35 cellular contexts compared by ENCODE assay signal in genomic region chr22:22590136-22590891, GRCh38. TPM values are rescaled to one million over a fixed set of nuclear protein-coding genes. Genes with fewer than 3 reads are reported as not detected.
"Had no signal": no experiment of that assay in that cellular context is flagged by ENCODE, and none has a peak within 500 bp of the region (broad histone marks: within the 10 kb centered on the region; RNA-seq: fewer than 3 reads in every experiment).

No MANE protein-coding gene starts in this region.

- H3K27me3 ChIP-seq: adrenal gland, breast epithelium had no signal

- H3K9ac ChIP-seq: KMS-11 had no signal

- H3K4me2 ChIP-seq: KMS-11 had no signal

- H3K27ac ChIP-seq: adrenal gland, body of pancreas, breast epithelium, KMS-11, RWPE1, VCaP had no signal

- H3K9me3 ChIP-seq: adrenal gland, body of pancreas, breast epithelium had no signal

- H3K36me3 ChIP-seq: adrenal gland, breast epithelium had no signal

- H3K4me3 ChIP-seq: adrenal gland, body of pancreas, breast epithelium had no signal

- H3K4me1 ChIP-seq: adrenal gland, body of pancreas, breast epithelium had no signal

- DNase-seq: activated CD4-positive, alpha-beta memory T cell treated with anti-CD3 and anti-CD28 coated beads for 36 hours; activated CD4-positive, alpha-beta T cell treated with anti-CD3 and anti-CD28 coated beads, Interleukin-2, amount 50 U/mL, for 1 hour; activated CD8-positive, alpha-beta memory T cell treated with anti-CD3 and anti-CD28 coated beads, Interleukin-2, amount 50 U/mL, for 4 hours; activated gamma-delta T cell treated with Interleukin-2 at 50 U/mL for 16 hours; activated naive CD4-positive, alpha-beta T cell treated with anti-CD3 and anti-CD28 coated beads for 36 hours; activated T-cell treated with anti-CD3 and anti-CD28 coated beads for 4 hours; activated T-cell treated with anti-CD3 and anti-CD28 coated beads, Interleukin-2, amount 50 U/mL, for 4 hours; adrenal gland; body of pancreas; NCI-H1092 treated with DMSO at 0.1 percent for 48 hours; NCI-H1417; NCI-H146; NCI-H187; NCI-H2029 treated with DMSO at 0.1 percent for 48 hours; NCI-H2107; NCI-H2171; NCI-H510A; NCI-H69; NK-92 treated with Interleukin-12 subunit alpha and Interleukin-12 subunit beta, amount 100 ng/mL, for 24 hours; PC-3; SIG-M5; T-cell; T-helper 17 cell had no signal

- ATAC-seq: activated naive CD4-positive, alpha-beta T cell treated with anti-CD3 and anti-CD28 coated beads, Interleukin-2, amount 50 U/mL, for 72 hours; activated T-cell treated with anti-CD3 and anti-CD28 coated beads, Interleukin-2, amount 50 U/mL, for 4 hours; body of pancreas; PC-3; Right ventricle myocardium inferior; SK-N-SH treated with all-trans-retinoic acid at 6 μM for 48 hours; T-cell; T-helper 17 cell had no signal

RNA-seq across cellular contexts. Expression of gene PRAME, which starts 31.2 kb away (rescaled TPM):
- total RNA-seq: activated CD4-positive, alpha-beta memory T cell treated with anti-CD3 and anti-CD28 coated beads for 36 hours; activated naive CD4-positive, alpha-beta T cell treated with anti-CD3 and anti-CD28 coated beads for 36 hours; activated T-helper 1 cell treated with anti-CD3 and anti-CD28 coated beads, Interleukin-12 subunit alpha, Interleukin-12 subunit beta, Interleukin-2, Interleukin-4 antibody, amounts not matched to agents 30 ng/mL and 10 ng/mL and 1 ng/mL, durations not matched to agents 14 hours and 24 hours and 36 hours; astrocyte; body of pancreas; LHCN-M2; Right ventricle myocardium inferior; T-helper 17 cell had no signal

RNA-seq across cellular contexts. Expression of gene GGTLC2, which starts 54.1 kb away (rescaled TPM):
- total RNA-seq: activated CD4-positive, alpha-beta memory T cell treated with anti-CD3 and anti-CD28 coated beads for 36 hours; activated naive CD4-positive, alpha-beta T cell treated with anti-CD3 and anti-CD28 coated beads for 36 hours; activated naive CD4-positive, alpha-beta T cell treated with anti-CD3 and anti-CD28 coated beads, Interleukin-2, amount 50 U/mL, for 72 hours; activated T-cell treated with anti-CD3 and anti-CD28 coated beads, Interleukin-2, amount 50 U/mL, for 4 hours; activated T-helper 1 cell treated with anti-CD3 and anti-CD28 coated beads, Interleukin-12 subunit alpha, Interleukin-12 subunit beta, Interleukin-2, Interleukin-4 antibody, amounts not matched to agents 30 ng/mL and 10 ng/mL and 1 ng/mL, durations not matched to agents 14 hours and 24 hours and 36 hours; adrenal gland; astrocyte; body of pancreas; breast epithelium; cardiac septum; LHCN-M2; PC-3; Right ventricle myocardium inferior; SK-MEL-5; T-cell; T-helper 17 cell had no signal
- polyA plus RNA-seq: adrenal gland had no signal
